19 cellular contexts compared by ENCODE assay signal in the genomic region with DNA sequence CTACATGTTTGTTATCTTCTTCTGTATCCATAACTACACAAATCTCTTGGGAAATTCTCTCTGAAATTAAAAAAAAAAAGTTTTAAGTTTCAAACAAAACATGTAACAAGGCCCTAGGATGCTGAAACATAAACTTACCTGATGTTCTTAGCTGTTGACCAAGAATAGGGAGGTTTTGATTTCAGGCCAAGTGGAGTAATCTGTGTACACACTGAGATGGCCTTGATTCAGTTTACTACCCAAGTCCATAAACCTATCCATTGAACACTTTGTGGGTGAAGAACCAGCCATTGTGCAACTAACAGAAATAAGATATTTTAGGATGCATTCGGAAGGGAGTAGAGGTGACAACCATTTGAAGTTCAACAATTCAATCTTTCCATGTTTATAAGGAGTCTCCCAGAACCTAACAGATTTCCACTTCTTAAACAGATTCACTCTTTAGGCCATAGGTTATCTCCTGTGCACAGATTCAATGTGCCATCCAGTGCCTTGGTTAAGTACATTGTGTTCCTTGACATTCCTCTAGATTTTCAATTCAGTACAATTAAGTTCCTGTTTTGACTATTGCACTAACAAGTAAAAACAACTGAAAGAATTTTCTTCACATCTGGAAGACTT.
A peak's percentile ranks its signal among the peaks of the same experiment; 100 is the strongest.
DNase-seq lines count a peak whose midpoint lies in the region; ATAC-seq, FAIRE-seq and TF ChIP-seq lines count a peak whose summit lies in the region.
"Had no signal": no experiment of that assay in that cellular context is flagged by ENCODE, and none has a peak within 500 bp of the region (broad histone marks: within the 10 kb centered on the region; RNA-seq: fewer than 3 reads in every experiment).

No MANE protein-coding gene starts in this region.

- H3K9me3 ChIP-seq in left ventricle myocardium inferior (replicated peaks): peaks cover 9% of the 10 kb centered on the region
- H3K9me3 ChIP-seq in K562 (replicated peaks; ENCODE audit: control insufficient read depth, insufficient read depth, low read depth, low read length): peaks cover 45% of the 10 kb centered on the region
- no peaks in the 10 kb centered on the region for H3K9me3 ChIP-seq in osteoblast (ENCODE audit: low read depth, low read length)
- H3K9me3 ChIP-seq: BLaER1 had no signal

- no peak for DNase-seq in left ventricle myocardium inferior
- DNase-seq in left ventricle myocardium superior: no peak
- DNase-seq in K562 (ENCODE audit: extremely low read depth in 1 of 4, low spot score in 3 of 4): no peak
- DNase-seq in fibroblast of villous mesenchyme (ENCODE audit: low read depth): peak; percentile 36
- peak; percentile 31 for DNase-seq in osteoblast (ENCODE audit: insufficient read length, low spot score, missing footprints)
- no peak for DNase-seq in AG08395 (ENCODE audit: low spot score)
- DNase-seq in DMS114 treated with DMSO at 0.1 percent for 48 hours (lab: John Stamatoyannopoulos, UW; ENCODE audit: unreplicated experiment): no peak
- no peak for DNase-seq in stimulated activated naive CD4-positive, alpha-beta T cell (lab: John Stamatoyannopoulos, UW)
- DNase-seq: AML-193; Calu3; CD4-positive, CD25-positive, alpha-beta regulatory T cell; DMS 273 treated with DMSO at 0.1 percent for 48 hours; DMS79; GM23248; H7 had no signal

- no peaks in the 10 kb centered on the region for H4K20me1 ChIP-seq in K562 (replicated peaks; ENCODE audit: control insufficient read depth, insufficient read depth, low read length)
- H4K20me1 ChIP-seq in osteoblast (ENCODE audit: insufficient read depth, low read length): no peaks in the 10 kb centered on the region
- H4K20me1 ChIP-seq: BLaER1 had no signal

- H2AFZ ChIP-seq in K562 (ENCODE audit: low read depth, low read length): no peak overlapping the region
- H2AFZ ChIP-seq in osteoblast (ENCODE audit: low read length): no peak overlapping the region
- H2AFZ ChIP-seq: GM23248 had no signal

- TF ChIP-seq CTCF in left ventricle myocardium inferior (IDR thresholded peaks at IDR 0.05; ENCODE audit: borderline replicate concordance) (no peak), K562 (IDR thresholded peaks at IDR 0.05 in 2 of 3, conservative IDR thresholded peaks at IDR 0.05 in 1 of 3; ENCODE audit: insufficient read depth in 2 of 3, low read depth in 1 of 3, low read length in 3 of 3) (no peak), fibroblast of villous mesenchyme (IDR thresholded peaks at IDR 0.05; ENCODE audit: insufficient read depth, low read depth, low read length) (no peak), osteoblast (IDR thresholded peaks at IDR 0.05; ENCODE audit: extremely low read depth, low read depth, low read length) (no peak)

- no peaks in the 10 kb centered on the region for H3K9me1 ChIP-seq in K562 (ENCODE audit: control insufficient read depth, insufficient read depth, low read length)

- TF ChIP-seq EP300 in K562 (IDR thresholded peaks at IDR 0.05; ENCODE audit: low read length): no peak

- no peak for TF ChIP-seq POLR2A in K562 (conservative IDR thresholded peaks at IDR 0.05)

- POLR2A ChIA-PET in K562 (lab: Yijun Ruan, JAX): no interaction called here

- H3K27me3 ChIP-seq in left ventricle myocardium inferior (ENCODE audit: low read depth) (no peaks in the 10 kb centered on the region), K562 (ENCODE audit: control insufficient read depth in 2 of 2, insufficient read depth in 2 of 2, low read length in 2 of 2) (no peaks in the 10 kb centered on the region), osteoblast (ENCODE audit: insufficient read depth, low read length) (no peaks in the 10 kb centered on the region)
- H3K27me3 ChIP-seq: BLaER1 had no signal

- no peak for FAIRE-seq in K562 (lab: Jason Lieb, UNC)
- FAIRE-seq: GM12878 had no signal

- H3K9ac ChIP-seq in K562 (ENCODE audit: insufficient read depth in 1 of 2, low read depth in 2 of 2, low read length in 2 of 2): no peak overlapping the region
- H3K9ac ChIP-seq: BLaER1, GM23248 had no signal

- H3K27ac ChIP-seq in left ventricle myocardium inferior (replicated peaks): peak overlapping the region; percentile 3
- no peak overlapping the region for H3K27ac ChIP-seq in K562 (ENCODE audit: extremely low read depth, low read depth, low read length)
- no peak overlapping the region for H3K27ac ChIP-seq in osteoblast (ENCODE audit: low read depth, low read length)
- H3K27ac ChIP-seq: 22Rv1, BLaER1, GM23248, HL-60 had no signal

- no peak for TF ChIP-seq RAD21 in K562 (CRISPR knock-in tag; conservative IDR thresholded peaks at IDR 0.05 in 1 of 2, IDR thresholded peaks at IDR 0.05 in 1 of 2)

- H3K4me2 ChIP-seq in K562 (ENCODE audit: insufficient read depth, low read length): no peak overlapping the region
- no peak overlapping the region for H3K4me2 ChIP-seq in osteoblast (ENCODE audit: insufficient read depth, low read length)
- H3K4me2 ChIP-seq: BLaER1 had no signal

- ATAC-seq in left ventricle myocardium superior (no peak), K562 (no peak)
- ATAC-seq: GM12878 had no signal

- H3K4me3 ChIP-seq in left ventricle myocardium inferior (no peak overlapping the region), K562 (no peak overlapping the region), fibroblast of villous mesenchyme (ENCODE audit: low read depth, low read length) (no peak overlapping the region), osteoblast (ENCODE audit: insufficient read depth, low read length) (no peak overlapping the region)
- H3K4me3 ChIP-seq: BLaER1, GM12878, GM23248 had no signal

- in situ Hi-C loops in K562 (cut with MboI): no loop called here

- intact Hi-C loops in left ventricle myocardium inferior (cut with micrococcal nuclease) (no loop called here), left ventricle myocardium superior (cut with micrococcal nuclease) (no loop called here), K562 (cut with micrococcal nuclease) (no loop called here)

- BruUV-seq in K562 (replicated peaks; lab: Mats Ljungman, UMichigan): no TSS peak

- CTCF ChIA-PET in K562 (lab: Yijun Ruan, JAX; ENCODE audit: low intra/inter-chr PET ratio): no interaction called here

- H3K79me2 ChIP-seq in K562 (ENCODE audit: control insufficient read depth, insufficient read depth, low read length) (peaks cover 71% of the 10 kb centered on the region), osteoblast (ENCODE audit: insufficient read depth, low read length) (no peaks in the 10 kb centered on the region)

- WGBS in K562 (ENCODE audit: insufficient coverage, low coverage, missing lambda C conversion rate): 100% methylated on average over 1 of the region's 1 CpG

- H3K36me3 ChIP-seq in left ventricle myocardium inferior (no peaks in the 10 kb centered on the region), K562 (ENCODE audit: control insufficient read depth, insufficient read depth, low read length) (peaks cover 74% of the 10 kb centered on the region), osteoblast (ENCODE audit: insufficient read depth, low read length) (no peaks in the 10 kb centered on the region)
- H3K36me3 ChIP-seq: BLaER1 had no signal

- H3K4me1 ChIP-seq in left ventricle myocardium inferior (peaks cover 14% of the 10 kb centered on the region), K562 (replicated peaks in 1 of 2; ENCODE audit: control insufficient read depth in 2 of 2, insufficient read depth in 2 of 2, low read length in 2 of 2) (no peaks in the 10 kb centered on the region), osteoblast (ENCODE audit: insufficient read depth, low read length) (no peaks in the 10 kb centered on the region)
- H3K4me1 ChIP-seq: BLaER1 had no signal

TF ChIP-seq in K562, 482 proteins besides CTCF, POLR2A, EP300 and RAD21:
- TF ChIP-seq CREB1 (IDR thresholded peaks at IDR 0.05): no peak
- TF ChIP-seq CREB1 (CRISPR knock-in tag; IDR thresholded peaks at IDR 0.05): no peak
- TF ChIP-seq NCOA4 (IDR thresholded peaks at IDR 0.05; ENCODE audit: partially characterized antibody): no peak
- TF ChIP-seq GABPB2 (CRISPR knock-in tag; conservative IDR thresholded peaks at IDR 0.05): no peak
- TF ChIP-seq KDM1A (IDR thresholded peaks at IDR 0.05): peak; percentile 69 to 70

Comparison
In these comparisons a context has a peak if more than half of its experiments do, and no peak if none do; other contexts are left out.
1. DNase-seq: peak in fibroblast of villous mesenchyme (single experiment) and osteoblast (single experiment); none in left ventricle myocardium inferior (single experiment), left ventricle myocardium superior (single experiment), K562 (0 of 4), AG08395 (single experiment), DMS114 treated with DMSO at 0.1 percent for 48 hours (single experiment) and stimulated activated naive CD4-positive, alpha-beta T cell (0 of 6).